21 cellular contexts compared by ENCODE assay signal in the genomic region with DNA sequence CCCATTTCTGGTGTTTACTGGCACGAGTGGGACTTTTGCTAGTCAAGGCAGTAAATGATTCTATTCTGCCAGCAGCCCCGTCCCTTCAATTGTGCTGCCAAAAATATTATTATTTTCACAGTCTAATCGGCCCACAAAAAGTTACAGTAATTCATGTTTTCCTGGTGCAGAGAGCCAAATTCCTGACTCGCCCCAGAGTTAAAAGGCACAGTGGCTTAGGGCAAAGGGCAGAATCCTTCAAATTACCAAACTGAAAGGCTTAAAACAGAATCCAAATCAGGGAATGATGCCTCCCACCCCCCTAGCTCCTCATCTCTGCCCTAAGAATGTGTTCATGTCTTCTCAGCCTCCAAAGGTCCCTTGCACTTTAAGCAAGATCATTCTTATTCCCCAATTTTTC.
A peak's percentile ranks its signal among the peaks of the same experiment; 100 is the strongest.
DNase-seq lines count a peak whose midpoint lies in the region; ATAC-seq, FAIRE-seq and TF ChIP-seq lines count a peak whose summit lies in the region.
"Had no signal": no experiment of that assay in that cellular context is flagged by ENCODE, and none has a peak within 500 bp of the region (broad histone marks: within the 10 kb centered on the region; RNA-seq: fewer than 3 reads in every experiment).

No MANE protein-coding gene starts in this region.

- H2AFZ ChIP-seq in HepG2 (ENCODE audit: low read length) = no peak overlapping the region
- H2AFZ ChIP-seq in osteoblast (ENCODE audit: low read length) = peak overlapping the region; percentile 25

- BruUV-seq in HepG2 (replicated peaks; lab: Mats Ljungman, UMichigan) = no TSS peak

- H3K9ac ChIP-seq in liver (ENCODE audit: low read depth in 1 of 2, low read length in 2 of 2) (no peak overlapping the region), HepG2 (ENCODE audit: insufficient read depth, low read depth, low read length) (no peak overlapping the region)
- H3K9ac ChIP-seq: BLaER1 had no signal

- CTCF ChIA-PET in HepG2 (lab: Yijun Ruan, JAX; ENCODE audit: low intra/inter-chr PET ratio, low total read pairs) = no interaction called here

- H3K27me3 ChIP-seq in liver (ENCODE audit: control insufficient read depth in 4 of 4, insufficient read depth in 4 of 4, low read length in 3 of 4) (no peaks in the 10 kb centered on the region), HepG2 (ENCODE audit: control insufficient read depth in 1 of 2, insufficient read depth in 2 of 2, low read length in 2 of 2) (no peaks in the 10 kb centered on the region; a peak in 1 of 5 replicates), osteoblast (ENCODE audit: insufficient read depth, low read length) (no peaks in the 10 kb centered on the region)

- POLR2A ChIA-PET in HepG2 (lab: Yijun Ruan, JAX) = no interaction called here

- no peak for FAIRE-seq in HepG2 (lab: Jason Lieb, UNC)
- FAIRE-seq: A204.1, D721Med, GM12891, GM18507, H54 had no signal

- H3K36me3 ChIP-seq in liver (ENCODE audit: control insufficient read depth in 4 of 4, insufficient read depth in 3 of 4, low read depth in 1 of 4, low read length in 3 of 4) (no peaks in the 10 kb centered on the region), HepG2 (replicated peaks in 1 of 2; ENCODE audit: control insufficient read depth in 1 of 2, insufficient read depth in 2 of 2, low read length in 2 of 2) (no peaks in the 10 kb centered on the region), osteoblast (ENCODE audit: insufficient read depth, low read length) (no peaks in the 10 kb centered on the region)
- H3K36me3 ChIP-seq: BLaER1, HAP-1 had no signal

- TF ChIP-seq EP300 in HepG2 (IDR thresholded peaks at IDR 0.05; ENCODE audit: low read depth in 2 of 2, low read length in 2 of 2) (no peak), HepG2 (CRISPR knock-in tag; IDR thresholded peaks at IDR 0.05; ENCODE audit: borderline replicate concordance) (no peak)

- H3K79me2 ChIP-seq in HepG2 (ENCODE audit: insufficient read depth, low read length) (no peaks in the 10 kb centered on the region), osteoblast (ENCODE audit: insufficient read depth, low read length) (no peaks in the 10 kb centered on the region)

- no peak for TF ChIP-seq POLR2A in HepG2 (IDR thresholded peaks at IDR 0.05; ENCODE audit: insufficient read depth in 1 of 2, low read depth in 2 of 2, low read length in 2 of 2)

- no peak for ATAC-seq in HepG2
- peak; percentile 64 for ATAC-seq in left lobe of liver
- no peak for ATAC-seq in HG03108 (IDR thresholded peaks at IDR 0.05; ENCODE audit: unreplicated experiment)

- no peak for TF ChIP-seq CTCF in liver (IDR thresholded peaks at IDR 0.05; ENCODE audit: low read depth, low read length, missing input control)
- TF ChIP-seq CTCF in HepG2 (CRISPR knock-in tag; IDR thresholded peaks at IDR 0.05) = no peak
- no peak for TF ChIP-seq CTCF in osteoblast (IDR thresholded peaks at IDR 0.05; ENCODE audit: extremely low read depth, low read depth, low read length)
- no peak for TF ChIP-seq CTCF in GM20000 (IDR thresholded peaks at IDR 0.05; ENCODE audit: extremely low read depth, missing control alignments)

- TF ChIP-seq RAD21 in liver (IDR thresholded peaks at IDR 0.05) (peak in 1 of 2 donors; percentile 62), HepG2 (CRISPR knock-in tag; IDR thresholded peaks at IDR 0.05) (no peak)

- H3K4me1 ChIP-seq in liver (ENCODE audit: control insufficient read depth in 4 of 4, insufficient read depth in 4 of 4, low read length in 3 of 4) (peaks cover 2 to 12% (median 8%) of the 10 kb centered on the region in 4 donors), HepG2 (ENCODE audit: insufficient read depth, low read length) (no peaks in the 10 kb centered on the region), osteoblast (ENCODE audit: insufficient read depth, low read length) (peaks cover 2% of the 10 kb centered on the region)
- H3K4me1 ChIP-seq: HAP-1 had no signal

- H3K27ac ChIP-seq in liver (ENCODE audit: low read depth in 1 of 2, low read length in 2 of 2) (no peak overlapping the region), HepG2 (ENCODE audit: extremely low read length, insufficient read depth, low read length) (no peak overlapping the region), osteoblast (ENCODE audit: low read depth, low read length) (no peak overlapping the region)
- H3K27ac ChIP-seq: 22Rv1, BLaER1 had no signal

- WGBS in liver = 40% methylated on average over 4 of the region's 4 CpGs
- WGBS in HepG2 (ENCODE audit: low lambda C conversion rate) = 7% methylated on average over 4 of the region's 4 CpGs

- DNase-seq in HepG2 (ENCODE audit: low spot score) (no peak), left lobe of liver (ENCODE audit: low spot score) (no peak), osteoblast (ENCODE audit: insufficient read length, low spot score, missing footprints) (no peak), GM20000 (ENCODE audit: low spot score) (no peak)
- DNase-seq: CD4-positive, alpha-beta T cell; CD8-positive, alpha-beta memory T cell; DMS 273 treated with DMSO at 0.1 percent for 48 hours; DMS79 treated with DMSO at 0.1 percent for 48 hours; GF-D8; GOT3; HFFc6 had no signal

- no peak overlapping the region for H3K4me3 ChIP-seq in liver (ENCODE audit: low read depth in 1 of 3, low read length in 3 of 3)
- H3K4me3 ChIP-seq in HepG2 (replicated peaks in 1 of 3; ENCODE audit: insufficient read depth in 1 of 3, low read depth in 2 of 3, low read length in 3 of 3) = no peak overlapping the region
- no peak overlapping the region for H3K4me3 ChIP-seq in osteoblast (ENCODE audit: insufficient read depth, low read length)
- H3K4me3 ChIP-seq: BLaER1, HAP-1 had no signal

- no peak overlapping the region for H3K4me2 ChIP-seq in HepG2 (ENCODE audit: low read depth, low read length)
- H3K4me2 ChIP-seq in osteoblast (ENCODE audit: insufficient read depth, low read length) = no peak overlapping the region
- H3K4me2 ChIP-seq: BLaER1 had no signal

- H3K9me3 ChIP-seq in liver (ENCODE audit: control insufficient read depth in 4 of 4, low read length in 3 of 4) (no peaks in the 10 kb centered on the region), HepG2 (ENCODE audit: low read length) (no peaks in the 10 kb centered on the region), osteoblast (ENCODE audit: low read depth, low read length) (no peaks in the 10 kb centered on the region)
- H3K9me3 ChIP-seq: BLaER1, HAP-1 had no signal

- H4K20me1 ChIP-seq in HepG2 (ENCODE audit: insufficient read depth, low read length) (no peaks in the 10 kb centered on the region), osteoblast (ENCODE audit: insufficient read depth, low read length) (no peaks in the 10 kb centered on the region)
- H4K20me1 ChIP-seq: BLaER1 had no signal

- in situ Hi-C loops in HepG2 (cut with HindIII; ENCODE audit: extremely low pct_ligation_motif_present, low pct_unique_long_range_greater_than_20kb) = no loop called here

- intact Hi-C loops in HepG2 (cut with micrococcal nuclease; ENCODE audit: unreplicated experiment) = no loop called here

TF ChIP-seq in liver, 16 proteins besides CTCF, POLR2A, EP300 and RAD21 (continues in another document):
- TF ChIP-seq RXRA (IDR thresholded peaks at IDR 0.05) = peak in 1 of 2 donors; percentile 7
- TF ChIP-seq HNF4G (IDR thresholded peaks at IDR 0.05) = peak; percentile 70
- TF ChIP-seq NR2F2 (IDR thresholded peaks at IDR 0.05) = peak; percentile 56
- TF ChIP-seq HNF4A (conservative IDR thresholded peaks at IDR 0.05) = peak; percentile 83 to 90
- TF ChIP-seq SP1 (IDR thresholded peaks at IDR 0.05) = peak; percentile 57
- TF ChIP-seq, protein P1, sequence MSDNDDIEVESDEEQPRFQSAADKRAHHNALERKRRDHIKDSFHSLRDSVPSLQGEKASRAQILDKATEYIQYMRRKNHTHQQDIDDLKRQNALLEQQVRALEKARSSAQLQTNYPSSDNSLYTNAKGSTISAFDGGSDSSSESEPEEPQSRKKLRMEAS (IDR thresholded peaks at IDR 0.05) = no peak
- TF ChIP-seq, protein P2, sequence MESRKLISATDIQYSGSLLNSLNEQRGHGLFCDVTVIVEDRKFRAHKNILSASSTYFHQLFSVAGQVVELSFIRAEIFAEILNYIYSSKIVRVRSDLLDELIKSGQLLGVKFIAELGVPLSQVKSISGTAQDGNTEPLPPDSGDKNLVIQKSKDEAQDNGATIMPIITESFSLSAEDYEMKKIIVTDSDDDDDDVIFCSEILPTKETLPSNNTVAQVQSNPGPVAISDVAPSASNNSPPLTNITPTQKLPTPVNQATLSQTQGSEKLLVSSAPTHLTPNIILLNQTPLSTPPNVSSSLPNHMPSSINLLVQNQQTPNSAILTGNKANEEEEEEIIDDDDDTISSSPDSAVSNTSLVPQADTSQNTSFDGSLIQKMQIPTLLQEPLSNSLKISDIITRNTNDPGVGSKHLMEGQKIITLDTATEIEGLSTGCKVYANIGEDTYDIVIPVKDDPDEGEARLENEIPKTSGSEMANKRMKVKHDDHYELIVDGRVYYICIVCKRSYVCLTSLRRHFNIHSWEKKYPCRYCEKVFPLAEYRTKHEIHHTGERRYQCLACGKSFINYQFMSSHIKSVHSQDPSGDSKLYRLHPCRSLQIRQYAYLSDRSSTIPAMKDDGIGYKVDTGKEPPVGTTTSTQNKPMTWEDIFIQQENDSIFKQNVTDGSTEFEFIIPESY (IDR thresholded peaks at IDR 0.05) = no peak

TF ChIP-seq in HepG2, 621 proteins besides CTCF, POLR2A, EP300 and RAD21 (continues in another document):
- TF ChIP-seq, protein P3, sequence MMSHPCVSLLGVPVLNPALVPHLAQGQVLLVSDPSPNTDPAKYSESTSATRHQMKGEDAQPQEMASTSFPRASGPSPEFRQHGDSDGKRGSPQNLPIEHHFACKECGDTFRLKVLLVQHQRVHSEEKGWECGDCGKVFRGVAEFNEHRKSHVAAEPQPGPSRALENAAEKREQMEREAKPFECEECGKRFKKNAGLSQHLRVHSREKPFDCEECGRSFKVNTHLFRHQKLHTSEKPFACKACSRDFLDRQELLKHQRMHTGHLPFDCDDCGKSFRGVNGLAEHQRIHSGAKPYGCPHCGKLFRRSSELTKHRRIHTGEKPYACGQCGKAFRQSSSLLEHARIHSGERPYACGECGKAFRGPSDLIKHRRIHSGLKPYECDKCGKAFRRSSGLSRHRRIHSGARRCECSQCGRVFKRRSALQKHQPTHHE (CRISPR knock-in tag; IDR thresholded peaks at IDR 0.05; ENCODE audit: borderline replicate concordance) = no peak
- TF ChIP-seq SIN3A (IDR thresholded peaks at IDR 0.05; ENCODE audit: borderline replicate concordance, low read depth, low read length) (no peak), HOXA7 (CRISPR knock-in tag; IDR thresholded peaks at IDR 0.05) (no peak), THAP11 (CRISPR knock-in tag; IDR thresholded peaks at IDR 0.05) (no peak), RARA (CRISPR knock-in tag; IDR thresholded peaks at IDR 0.05) (no peak), ZFP90 (CRISPR knock-in tag; IDR thresholded peaks at IDR 0.05; ENCODE audit: borderline replicate concordance) (no peak), ZNF468 (CRISPR knock-in tag; IDR thresholded peaks at IDR 0.05) (no peak), ZNF446 (CRISPR knock-in tag; IDR thresholded peaks at IDR 0.05) (no peak), ZNF136 (CRISPR knock-in tag; IDR thresholded peaks at IDR 0.05; ENCODE audit: low read depth) (no peak), ZNF331 (CRISPR knock-in tag; IDR thresholded peaks at IDR 0.05) (no peak), TEAD3 (CRISPR knock-in tag; optimal IDR thresholded peaks at IDR 0.05; ENCODE audit: borderline replicate concordance) (no peak), AGO1 (IDR thresholded peaks at IDR 0.05; ENCODE audit: low read depth, low read length, poor library complexity, severe bottlenecking) (no peak)
